Comparison of ENCODE assay signal across 1 cellular context in the genomic region with DNA sequence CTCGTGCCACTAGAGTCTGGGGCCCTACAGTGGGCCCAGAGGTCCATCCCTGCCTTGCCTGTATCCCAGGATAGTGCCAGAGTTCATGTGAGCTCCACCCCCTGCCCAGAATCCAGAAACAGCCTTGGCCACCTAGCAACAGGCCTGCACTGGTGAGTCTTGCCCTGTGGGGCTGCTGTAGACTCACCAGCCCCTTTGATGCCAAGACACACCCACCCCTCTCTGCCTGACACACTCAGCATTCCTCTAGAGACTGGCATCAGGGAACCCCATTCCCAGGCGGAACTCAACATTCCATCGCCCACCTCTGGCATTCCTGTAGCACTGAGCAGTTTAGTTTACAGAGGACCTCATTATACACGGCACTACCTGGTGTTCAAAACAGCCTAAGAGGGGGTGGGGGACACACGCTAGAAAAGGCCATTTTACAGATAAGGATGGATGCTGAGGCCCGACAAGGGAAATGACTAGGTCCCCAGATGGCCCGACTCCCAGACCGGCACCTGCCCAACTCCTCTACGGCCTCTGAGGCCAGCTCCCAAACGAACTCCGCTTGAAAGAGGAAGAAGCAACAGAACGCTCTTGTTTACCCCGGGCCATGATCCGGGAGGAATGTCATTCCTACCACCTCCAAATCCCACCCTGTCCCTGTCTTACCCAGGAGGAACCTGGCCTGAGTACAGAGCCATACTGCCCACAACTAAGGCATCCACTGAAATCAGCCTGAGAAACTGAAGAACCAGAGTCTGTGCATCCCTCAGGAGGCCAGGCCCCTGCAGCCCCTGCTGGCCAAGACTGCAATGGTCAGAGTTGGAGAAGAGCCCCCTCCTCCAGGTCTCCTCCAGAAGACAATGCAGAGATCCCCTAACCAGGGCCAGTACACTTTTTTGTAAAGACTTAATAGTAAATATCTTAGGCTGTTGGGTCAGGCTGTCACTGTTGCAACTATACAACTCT.
TF ChIP-seq lines count a peak whose summit lies in the region.

No MANE protein-coding gene starts in this region.

TF ChIP-seq in GM23338, 12 proteins besides CTCF, POLR2A, EP300 and RAD21 (continued from another document):
- no peak for TF ChIP-seq STAT1 (IDR thresholded peaks at IDR 0.05; ENCODE audit: unreplicated experiment)
- no peak for TF ChIP-seq NANOG (IDR thresholded peaks at IDR 0.05; ENCODE audit: borderline replicate concordance)
- TF ChIP-seq, protein P1, sequence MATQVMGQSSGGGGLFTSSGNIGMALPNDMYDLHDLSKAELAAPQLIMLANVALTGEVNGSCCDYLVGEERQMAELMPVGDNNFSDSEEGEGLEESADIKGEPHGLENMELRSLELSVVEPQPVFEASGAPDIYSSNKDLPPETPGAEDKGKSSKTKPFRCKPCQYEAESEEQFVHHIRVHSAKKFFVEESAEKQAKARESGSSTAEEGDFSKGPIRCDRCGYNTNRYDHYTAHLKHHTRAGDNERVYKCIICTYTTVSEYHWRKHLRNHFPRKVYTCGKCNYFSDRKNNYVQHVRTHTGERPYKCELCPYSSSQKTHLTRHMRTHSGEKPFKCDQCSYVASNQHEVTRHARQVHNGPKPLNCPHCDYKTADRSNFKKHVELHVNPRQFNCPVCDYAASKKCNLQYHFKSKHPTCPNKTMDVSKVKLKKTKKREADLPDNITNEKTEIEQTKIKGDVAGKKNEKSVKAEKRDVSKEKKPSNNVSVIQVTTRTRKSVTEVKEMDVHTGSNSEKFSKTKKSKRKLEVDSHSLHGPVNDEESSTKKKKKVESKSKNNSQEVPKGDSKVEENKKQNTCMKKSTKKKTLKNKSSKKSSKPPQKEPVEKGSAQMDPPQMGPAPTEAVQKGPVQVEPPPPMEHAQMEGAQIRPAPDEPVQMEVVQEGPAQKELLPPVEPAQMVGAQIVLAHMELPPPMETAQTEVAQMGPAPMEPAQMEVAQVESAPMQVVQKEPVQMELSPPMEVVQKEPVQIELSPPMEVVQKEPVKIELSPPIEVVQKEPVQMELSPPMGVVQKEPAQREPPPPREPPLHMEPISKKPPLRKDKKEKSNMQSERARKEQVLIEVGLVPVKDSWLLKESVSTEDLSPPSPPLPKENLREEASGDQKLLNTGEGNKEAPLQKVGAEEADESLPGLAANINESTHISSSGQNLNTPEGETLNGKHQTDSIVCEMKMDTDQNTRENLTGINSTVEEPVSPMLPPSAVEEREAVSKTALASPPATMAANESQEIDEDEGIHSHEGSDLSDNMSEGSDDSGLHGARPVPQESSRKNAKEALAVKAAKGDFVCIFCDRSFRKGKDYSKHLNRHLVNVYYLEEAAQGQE (IDR thresholded peaks at IDR 0.05; ENCODE audit: unreplicated experiment): no peak
- TF ChIP-seq ZNF331 (CRISPR knock-in tag; IDR thresholded peaks at IDR 0.05; ENCODE audit: low read depth): no peak
- TF ChIP-seq POLR2AphosphoS5 (IDR thresholded peaks at IDR 0.05; ENCODE audit: low read depth): no peak
- no peak for TF ChIP-seq EZH2 (IDR thresholded peaks at IDR 0.05; ENCODE audit: low read depth, unreplicated experiment)
- TF ChIP-seq, protein P2, sequence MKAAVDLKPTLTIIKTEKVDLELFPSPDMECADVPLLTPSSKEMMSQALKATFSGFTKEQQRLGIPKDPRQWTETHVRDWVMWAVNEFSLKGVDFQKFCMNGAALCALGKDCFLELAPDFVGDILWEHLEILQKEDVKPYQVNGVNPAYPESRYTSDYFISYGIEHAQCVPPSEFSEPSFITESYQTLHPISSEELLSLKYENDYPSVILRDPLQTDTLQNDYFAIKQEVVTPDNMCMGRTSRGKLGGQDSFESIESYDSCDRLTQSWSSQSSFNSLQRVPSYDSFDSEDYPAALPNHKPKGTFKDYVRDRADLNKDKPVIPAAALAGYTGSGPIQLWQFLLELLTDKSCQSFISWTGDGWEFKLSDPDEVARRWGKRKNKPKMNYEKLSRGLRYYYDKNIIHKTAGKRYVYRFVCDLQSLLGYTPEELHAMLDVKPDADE (IDR thresholded peaks at IDR 0.05): no peak
